Comparison of ENCODE assay signal across 8 cellular contexts in the genomic region with DNA sequence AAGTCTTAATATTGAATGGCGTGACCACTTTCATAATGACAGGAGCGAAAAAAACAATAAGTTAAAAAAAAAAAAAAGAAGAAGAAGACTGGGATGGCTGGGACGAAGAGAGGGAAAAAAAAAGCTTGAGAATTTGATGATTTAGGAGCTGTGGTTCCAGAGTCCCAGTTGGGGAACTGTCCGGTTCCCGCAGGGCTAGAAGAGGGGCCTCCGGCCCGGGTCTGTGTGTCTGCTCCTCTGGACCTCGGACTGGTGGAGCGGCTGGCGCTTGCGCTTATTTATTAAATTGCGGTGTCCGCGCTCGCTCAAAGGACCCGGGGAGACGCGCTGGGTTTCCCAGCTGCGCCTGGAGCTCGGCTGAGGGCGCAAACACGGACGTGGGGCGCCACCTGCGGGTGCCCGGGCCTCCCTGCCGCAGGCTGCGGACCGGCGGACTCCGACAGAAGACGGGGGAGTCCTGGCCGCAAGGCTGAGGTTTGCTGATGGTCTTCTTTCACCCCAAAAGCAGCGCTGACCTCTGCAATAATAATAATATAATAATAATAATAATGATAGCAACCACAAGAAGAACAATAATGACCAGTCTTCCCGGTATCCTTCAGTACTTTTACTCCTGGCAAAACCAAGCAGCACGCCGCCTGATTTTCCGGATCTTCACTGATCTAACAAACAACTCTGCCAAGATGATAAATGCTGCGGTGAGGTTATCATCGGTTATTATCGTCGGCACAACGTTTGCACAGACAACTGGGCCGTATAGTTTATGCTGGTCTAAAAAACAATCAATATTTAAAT. TPM values are rescaled to one million over a fixed set of nuclear protein-coding genes. Genes with fewer than 3 reads are reported as not detected.
A peak's percentile ranks its signal among the peaks of the same experiment; 100 is the strongest.
DNase-seq lines count a peak whose midpoint lies in the region; ATAC-seq and TF ChIP-seq lines count a peak whose summit lies in the region.

TSS of gene CBLN2 (minus strand) at position 251 of the 795 bp plus-strand sequence. CDS start 2,182 bp downstream, outside the sequence.

- H3K4me3 ChIP-seq in SJCRH30 (peak within 1 kb of the TSS; percentile 41), suprapubic skin (peak within 1 kb of the TSS; percentile 41)

- H3K9me3 ChIP-seq in SJCRH30 (replicated peaks) (no peaks in the 10 kb centered on the region), suprapubic skin (no peaks in the 10 kb centered on the region)

- peak; percentile 7 for DNase-seq in NCI-H1694 treated with DMSO at 0.1 percent for 48 hours (lab: John Stamatoyannopoulos, UW)
- no peak for DNase-seq in NCI-H1694 (lab: John Stamatoyannopoulos, UW)
- peak; percentile 54 for DNase-seq in HuH-7.5 (ENCODE audit: low spot score)
- DNase-seq in SJCRH30: peak; percentile 53 to 68
- DNase-seq in dermis blood vessel endothelial cell: peak; percentile 83
- DNase-seq in lung microvascular endothelial cell (ENCODE audit: low read depth in 2 of 2): peak; percentile 60 to 76
- DNase-seq in suprapubic skin (ENCODE audit: low spot score in 2 of 2): no peak

- H3K36me3 ChIP-seq in SJCRH30: no peaks in the 10 kb centered on the region
- H3K36me3 ChIP-seq in suprapubic skin: no peaks in the 10 kb centered on the region

- H3K27ac ChIP-seq in SJCRH30 (no peak within 1 kb of the TSS), suprapubic skin (no peak within 1 kb of the TSS)

- WGBS in suprapubic skin: 3% methylated on average over 37 of the region's 44 CpGs

- no peak for TF ChIP-seq EP300 in suprapubic skin (IDR thresholded peaks at IDR 0.05)

- H3K27me3 ChIP-seq in SJCRH30 (no peaks in the 10 kb centered on the region), suprapubic skin (peaks cover 48% of the 10 kb centered on the region)

- peak in 1 of 2 donors; percentile 53 for TF ChIP-seq CTCF in suprapubic skin (IDR thresholded peaks at IDR 0.05)

- no peak for TF ChIP-seq POLR2A in suprapubic skin (IDR thresholded peaks at IDR 0.05)

- peak; percentile 95 for ATAC-seq in GM21619 (IDR thresholded peaks at IDR 0.05; ENCODE audit: unreplicated experiment)

- no peaks in the 10 kb centered on the region for H3K4me1 ChIP-seq in SJCRH30
- peaks cover 29% of the 10 kb centered on the region for H3K4me1 ChIP-seq in suprapubic skin

RNA-seq across cellular contexts. Expression of gene CBLN2, which starts in this region (rescaled TPM):
- total RNA-seq in SJCRH30 (2014; rRNA removed; shearing (Covaris generic)): 0.18 and 0.26 TPM in 2 replicates
- not detected in 2 replicates for total RNA-seq in dermis blood vessel endothelial cell
- under 0.01 TPM in 1 of 2 replicates, not detected in the other for total RNA-seq in lung microvascular endothelial cell
- total RNA-seq in suprapubic skin: 1 to 10 TPM in 1 of 4 donors, under 1 TPM in 1, not detected in 2; 0.42 to 2.7 TPM

Comparison
In these comparisons a context has a peak if more than half of its experiments do, and no peak if none do; other contexts are left out.
1. DNase-seq: peak in NCI-H1694 treated with DMSO at 0.1 percent for 48 hours (single experiment) and HuH-7.5 (single experiment); none in NCI-H1694 (single experiment) and suprapubic skin (0 of 2).
2. Peak in DNase-seq and H3K4me3 ChIP-seq in SJCRH30; RNA of the gene not detected or under 1 TPM.
3. Peak in DNase-seq in dermis blood vessel endothelial cell; RNA of the gene not detected or under 1 TPM.
4. Peak in DNase-seq in lung microvascular endothelial cell; RNA of the gene not detected or under 1 TPM.